ENCODE assay signal across 1 cellular context in the genomic region with DNA sequence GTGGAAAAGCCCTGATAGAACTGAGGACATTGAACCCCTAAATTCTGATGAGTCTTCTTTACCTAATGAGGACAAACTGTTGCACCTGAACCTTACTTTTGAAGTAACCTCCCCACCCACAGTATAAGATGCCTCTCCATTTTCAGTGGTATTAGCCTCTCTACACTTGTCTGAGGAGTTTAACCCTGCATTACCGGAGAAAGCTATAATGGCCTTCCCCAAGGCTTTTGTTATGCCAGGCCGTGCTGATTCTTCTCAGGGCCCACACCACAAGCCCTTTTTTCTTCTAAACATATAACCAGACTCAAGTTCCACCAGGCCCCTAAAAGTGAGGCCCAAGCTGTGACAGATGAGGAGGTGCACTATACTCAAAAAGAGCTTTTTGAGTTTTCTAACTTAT.
TF ChIP-seq lines count a peak whose summit lies in the region.

No MANE protein-coding gene starts in this region.

TF ChIP-seq in GM23338, 12 proteins besides CTCF, POLR2A, EP300 and RAD21 (continued from another document):
- TF ChIP-seq, protein P1, sequence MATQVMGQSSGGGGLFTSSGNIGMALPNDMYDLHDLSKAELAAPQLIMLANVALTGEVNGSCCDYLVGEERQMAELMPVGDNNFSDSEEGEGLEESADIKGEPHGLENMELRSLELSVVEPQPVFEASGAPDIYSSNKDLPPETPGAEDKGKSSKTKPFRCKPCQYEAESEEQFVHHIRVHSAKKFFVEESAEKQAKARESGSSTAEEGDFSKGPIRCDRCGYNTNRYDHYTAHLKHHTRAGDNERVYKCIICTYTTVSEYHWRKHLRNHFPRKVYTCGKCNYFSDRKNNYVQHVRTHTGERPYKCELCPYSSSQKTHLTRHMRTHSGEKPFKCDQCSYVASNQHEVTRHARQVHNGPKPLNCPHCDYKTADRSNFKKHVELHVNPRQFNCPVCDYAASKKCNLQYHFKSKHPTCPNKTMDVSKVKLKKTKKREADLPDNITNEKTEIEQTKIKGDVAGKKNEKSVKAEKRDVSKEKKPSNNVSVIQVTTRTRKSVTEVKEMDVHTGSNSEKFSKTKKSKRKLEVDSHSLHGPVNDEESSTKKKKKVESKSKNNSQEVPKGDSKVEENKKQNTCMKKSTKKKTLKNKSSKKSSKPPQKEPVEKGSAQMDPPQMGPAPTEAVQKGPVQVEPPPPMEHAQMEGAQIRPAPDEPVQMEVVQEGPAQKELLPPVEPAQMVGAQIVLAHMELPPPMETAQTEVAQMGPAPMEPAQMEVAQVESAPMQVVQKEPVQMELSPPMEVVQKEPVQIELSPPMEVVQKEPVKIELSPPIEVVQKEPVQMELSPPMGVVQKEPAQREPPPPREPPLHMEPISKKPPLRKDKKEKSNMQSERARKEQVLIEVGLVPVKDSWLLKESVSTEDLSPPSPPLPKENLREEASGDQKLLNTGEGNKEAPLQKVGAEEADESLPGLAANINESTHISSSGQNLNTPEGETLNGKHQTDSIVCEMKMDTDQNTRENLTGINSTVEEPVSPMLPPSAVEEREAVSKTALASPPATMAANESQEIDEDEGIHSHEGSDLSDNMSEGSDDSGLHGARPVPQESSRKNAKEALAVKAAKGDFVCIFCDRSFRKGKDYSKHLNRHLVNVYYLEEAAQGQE (IDR thresholded peaks at IDR 0.05; ENCODE audit: unreplicated experiment): no peak
- no peak for TF ChIP-seq JUNB (IDR thresholded peaks at IDR 0.05; ENCODE audit: unreplicated experiment)
- TF ChIP-seq ZNF114 (CRISPR knock-in tag; IDR thresholded peaks at IDR 0.05): no peak
- TF ChIP-seq NANOG (IDR thresholded peaks at IDR 0.05; ENCODE audit: borderline replicate concordance): no peak
- TF ChIP-seq, protein P2, sequence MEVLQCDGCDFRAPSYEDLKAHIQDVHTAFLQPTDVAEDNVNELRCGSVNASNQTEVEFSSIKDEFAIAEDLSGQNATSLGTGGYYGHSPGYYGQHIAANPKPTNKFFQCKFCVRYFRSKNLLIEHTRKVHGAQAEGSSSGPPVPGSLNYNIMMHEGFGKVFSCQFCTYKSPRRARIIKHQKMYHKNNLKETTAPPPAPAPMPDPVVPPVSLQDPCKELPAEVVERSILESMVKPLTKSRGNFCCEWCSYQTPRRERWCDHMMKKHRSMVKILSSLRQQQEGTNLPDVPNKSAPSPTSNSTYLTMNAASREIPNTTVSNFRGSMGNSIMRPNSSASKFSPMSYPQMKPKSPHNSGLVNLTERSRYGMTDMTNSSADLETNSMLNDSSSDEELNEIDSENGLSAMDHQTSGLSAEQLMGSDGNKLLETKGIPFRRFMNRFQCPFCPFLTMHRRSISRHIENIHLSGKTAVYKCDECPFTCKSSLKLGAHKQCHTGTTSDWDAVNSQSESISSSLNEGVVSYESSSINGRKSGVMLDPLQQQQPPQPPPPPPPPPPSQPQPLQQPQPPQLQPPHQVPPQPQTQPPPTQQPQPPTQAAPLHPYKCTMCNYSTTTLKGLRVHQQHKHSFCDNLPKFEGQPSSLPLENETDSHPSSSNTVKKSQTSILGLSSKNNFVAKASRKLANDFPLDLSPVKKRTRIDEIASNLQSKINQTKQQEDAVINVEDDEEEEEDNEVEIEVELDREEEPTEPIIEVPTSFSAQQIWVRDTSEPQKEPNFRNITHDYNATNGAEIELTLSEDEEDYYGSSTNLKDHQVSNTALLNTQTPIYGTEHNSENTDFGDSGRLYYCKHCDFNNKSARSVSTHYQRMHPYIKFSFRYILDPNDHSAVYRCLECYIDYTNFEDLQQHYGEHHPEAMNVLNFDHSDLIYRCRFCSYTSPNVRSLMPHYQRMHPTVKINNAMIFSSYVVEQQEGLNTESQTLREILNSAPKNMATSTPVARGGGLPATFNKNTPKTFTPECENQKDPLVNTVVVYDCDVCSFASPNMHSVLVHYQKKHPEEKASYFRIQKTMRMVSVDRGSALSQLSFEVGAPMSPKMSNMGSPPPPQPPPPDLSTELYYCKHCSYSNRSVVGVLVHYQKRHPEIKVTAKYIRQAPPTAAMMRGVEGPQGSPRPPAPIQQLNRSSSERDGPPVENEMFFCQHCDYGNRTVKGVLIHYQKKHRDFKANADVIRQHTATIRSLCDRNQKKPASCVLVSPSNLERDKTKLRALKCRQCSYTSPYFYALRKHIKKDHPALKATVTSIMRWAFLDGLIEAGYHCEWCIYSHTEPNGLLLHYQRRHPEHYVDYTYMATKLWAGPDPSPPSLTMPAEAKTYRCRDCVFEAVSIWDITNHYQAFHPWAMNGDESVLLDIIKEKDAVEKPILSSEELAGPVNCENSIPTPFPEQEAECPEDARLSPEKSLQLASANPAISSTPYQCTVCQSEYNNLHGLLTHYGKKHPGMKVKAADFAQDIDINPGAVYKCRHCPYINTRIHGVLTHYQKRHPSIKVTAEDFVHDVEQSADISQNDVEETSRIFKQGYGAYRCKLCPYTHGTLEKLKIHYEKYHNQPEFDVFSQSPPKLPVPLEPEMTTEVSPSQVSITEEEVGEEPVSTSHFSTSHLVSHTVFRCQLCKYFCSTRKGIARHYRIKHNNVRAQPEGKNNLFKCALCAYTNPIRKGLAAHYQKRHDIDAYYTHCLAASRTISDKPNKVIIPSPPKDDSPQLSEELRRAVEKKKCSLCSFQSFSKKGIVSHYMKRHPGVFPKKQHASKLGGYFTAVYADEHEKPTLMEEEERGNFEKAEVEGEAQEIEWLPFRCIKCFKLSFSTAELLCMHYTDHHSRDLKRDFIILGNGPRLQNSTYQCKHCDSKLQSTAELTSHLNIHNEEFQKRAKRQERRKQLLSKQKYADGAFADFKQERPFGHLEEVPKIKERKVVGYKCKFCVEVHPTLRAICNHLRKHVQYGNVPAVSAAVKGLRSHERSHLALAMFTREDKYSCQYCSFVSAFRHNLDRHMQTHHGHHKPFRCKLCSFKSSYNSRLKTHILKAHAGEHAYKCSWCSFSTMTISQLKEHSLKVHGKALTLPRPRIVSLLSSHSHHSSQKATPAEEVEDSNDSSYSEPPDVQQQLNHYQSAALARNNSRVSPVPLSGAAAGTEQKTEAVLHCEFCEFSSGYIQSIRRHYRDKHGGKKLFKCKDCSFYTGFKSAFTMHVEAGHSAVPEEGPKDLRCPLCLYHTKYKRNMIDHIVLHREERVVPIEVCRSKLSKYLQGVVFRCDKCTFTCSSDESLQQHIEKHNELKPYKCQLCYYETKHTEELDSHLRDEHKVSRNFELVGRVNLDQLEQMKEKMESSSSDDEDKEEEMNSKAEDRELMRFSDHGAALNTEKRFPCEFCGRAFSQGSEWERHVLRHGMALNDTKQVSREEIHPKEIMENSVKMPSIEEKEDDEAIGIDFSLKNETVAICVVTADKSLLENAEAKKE (CRISPR knock-in tag; IDR thresholded peaks at IDR 0.05): no peak
- TF ChIP-seq EZH2phosphoT487 (IDR thresholded peaks at IDR 0.05; ENCODE audit: unreplicated experiment): no peak
- TF ChIP-seq STAT1 (IDR thresholded peaks at IDR 0.05; ENCODE audit: unreplicated experiment): no peak
- no peak for TF ChIP-seq EZH2 (IDR thresholded peaks at IDR 0.05; ENCODE audit: low read depth, unreplicated experiment)
